In the genomic region with DNA sequence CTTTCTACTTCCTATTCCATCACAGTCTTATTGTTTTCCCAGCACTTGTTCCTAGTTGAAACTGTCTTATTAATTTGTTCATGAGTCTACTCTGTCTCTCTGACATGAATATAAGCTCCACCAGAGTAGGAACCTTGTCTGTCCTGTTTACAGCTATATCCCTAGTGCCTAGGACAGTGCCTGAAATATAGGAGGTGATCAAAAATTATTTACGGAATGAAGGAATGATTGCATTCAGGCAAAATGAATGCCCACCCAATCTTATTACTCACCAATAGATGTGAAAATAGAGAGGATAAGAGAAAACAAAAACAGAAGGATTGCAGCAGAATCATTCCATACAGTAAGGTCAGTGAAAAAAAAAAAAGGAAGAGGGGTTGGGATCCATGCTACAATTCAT, we compare ENCODE assay signal across 9 cellular contexts. TPM values are rescaled to one million over a fixed set of nuclear protein-coding genes. Genes with fewer than 3 reads are reported as not detected.
DNase-seq lines count a peak whose midpoint lies in the region; ATAC-seq, FAIRE-seq and TF ChIP-seq lines count a peak whose summit lies in the region.
"Had no signal": no experiment of that assay in that cellular context is flagged by ENCODE, and none has a peak within 500 bp of the region (broad histone marks: within the 10 kb centered on the region; RNA-seq: fewer than 3 reads in every experiment).

No MANE protein-coding gene starts in this region.

- H3K4me1 ChIP-seq in BE2C (no peaks in the 10 kb centered on the region), HUES6 (ENCODE audit: control insufficient read depth, insufficient read depth, low read length) (peaks cover 14% of the 10 kb centered on the region; the same call in 1 of the 2 replicates)

- H3K4me3 Mint-ChIP-seq in naive B cell: peak overlapping the region; percentile 97 to 100 (median 99)

- H3K4me1 Mint-ChIP-seq in naive B cell: peaks cover 39 to 60% (median 45%) of the 10 kb centered on the region in 3 donors

- peaks cover 6 to 7% of the 10 kb centered on the region in 2 donors for H3K36me3 Mint-ChIP-seq in naive B cell

- TF ChIP-seq CTCF in BE2C (IDR thresholded peaks at IDR 0.05; ENCODE audit: low read depth, low read length): no peak
- TF ChIP-seq CTCF in bronchial epithelial cell (IDR thresholded peaks at IDR 0.05; ENCODE audit: insufficient read depth, low read length, severe bottlenecking): no peak

- H3K27me3 Mint-ChIP-seq in naive B cell: no peaks in the 10 kb centered on the region

- DNase-seq in BE2C (no peak), bronchial epithelial cell (ENCODE audit: low read depth) (no peak), naive B cell (no peak), ureter (ENCODE audit: low spot score) (no peak), islet precursor cell (no peak), NCI-H526 (lab: John Stamatoyannopoulos, UW) (no peak)
- no peak for DNase-seq in stimulated activated CD4-positive, alpha-beta T cell treated with anti-CD3 and anti-CD28 coated beads, Interleukin-1b, Interleukin-23, amount 100 ng/mL, for 48 hours
- DNase-seq: activated naive CD4-positive, alpha-beta T cell had no signal

- no peaks in the 10 kb centered on the region for H3K27me3 ChIP-seq in BE2C
- H3K27me3 ChIP-seq in HUES6 (ENCODE audit: control insufficient read depth, insufficient read depth, low read length): no peaks in the 10 kb centered on the region
- no peaks in the 10 kb centered on the region for H3K27me3 ChIP-seq in bronchial epithelial cell (ENCODE audit: control insufficient read depth, insufficient read depth, low read length)

- H3K9me3 ChIP-seq in BE2C (no peaks in the 10 kb centered on the region), HUES6 (ENCODE audit: control insufficient read depth, insufficient read depth, low read depth, low read length) (no peaks in the 10 kb centered on the region)

- peak overlapping the region; percentile 89 for H3K9ac ChIP-seq in HUES6 (ENCODE audit: low read length)

- ATAC-seq in naive B cell (ENCODE audit: low read depth in 2 of 2): no peak

- H3K4me3 ChIP-seq in BE2C (ENCODE audit: low read depth, low read length) (peak overlapping the region; percentile 91; the same call in 1 of the 2 replicates), HUES6 (ENCODE audit: low read depth, low read length) (peak overlapping the region; percentile 95), bronchial epithelial cell (ENCODE audit: low read depth, low read length) (peak overlapping the region; percentile 62)

- no peak overlapping the region for H3K27ac ChIP-seq in HUES6 (ENCODE audit: low read depth, low read length)

- FAIRE-seq in bronchial epithelial cell (lab: Jason Lieb, UNC): no peak

- H3K9me3 Mint-ChIP-seq in naive B cell: no peaks in the 10 kb centered on the region

- peak overlapping the region in 3 of 6 donors; percentile 24 to 96 (median 36) for H3K27ac Mint-ChIP-seq in naive B cell

- H3K36me3 ChIP-seq in BE2C (no peaks in the 10 kb centered on the region), HUES6 (ENCODE audit: control insufficient read depth, insufficient read depth, low read length) (peaks cover 20% of the 10 kb centered on the region), bronchial epithelial cell (ENCODE audit: control insufficient read depth, insufficient read depth, low read length) (peaks cover 7% of the 10 kb centered on the region)

RNA-seq across cellular contexts. Expression of gene TXNDC12, which starts 1.1 kb away (rescaled TPM):
- 91.7 TPM for polyA plus RNA-seq in BE2C (2012; ENCODE audit: insufficient read depth, insufficient read length, low read depth)
- 35.5 and 54.8 TPM in 2 replicates for total RNA-seq in bronchial epithelial cell
- 10 to 100 TPM; 67.9 to 98.7 (median 82.6) TPM for polyA plus RNA-seq in naive B cell (ENCODE audit: low read depth in 6 of 6)
- total RNA-seq in ureter: 41.7 TPM

RNA-seq across cellular contexts. Expression of gene BTF3L4, which starts 2.2 kb away (rescaled TPM):
- 36.2 TPM for polyA plus RNA-seq in BE2C (2012; ENCODE audit: insufficient read depth, insufficient read length, low read depth)
- total RNA-seq in bronchial epithelial cell: 51.9 and 58.5 TPM in 2 replicates
- 10 to 100 TPM; 81.5 to 99.9 (median 88.9) TPM for polyA plus RNA-seq in naive B cell (ENCODE audit: low read depth in 6 of 6)
- total RNA-seq in ureter: 61.5 TPM

RNA-seq across cellular contexts. Expression of gene KTI12, which starts 20.3 kb away (rescaled TPM):
- polyA plus RNA-seq in BE2C (2012; ENCODE audit: insufficient read depth, insufficient read length, low read depth): 17.6 TPM
- total RNA-seq in bronchial epithelial cell (5.6 and 10.0 TPM in 2 replicates), ureter (5.9 TPM)
- 10 to 100 TPM; 24.3 to 34.9 (median 28.1) TPM for polyA plus RNA-seq in naive B cell (ENCODE audit: low read depth in 6 of 6)
